In the genomic region with DNA sequence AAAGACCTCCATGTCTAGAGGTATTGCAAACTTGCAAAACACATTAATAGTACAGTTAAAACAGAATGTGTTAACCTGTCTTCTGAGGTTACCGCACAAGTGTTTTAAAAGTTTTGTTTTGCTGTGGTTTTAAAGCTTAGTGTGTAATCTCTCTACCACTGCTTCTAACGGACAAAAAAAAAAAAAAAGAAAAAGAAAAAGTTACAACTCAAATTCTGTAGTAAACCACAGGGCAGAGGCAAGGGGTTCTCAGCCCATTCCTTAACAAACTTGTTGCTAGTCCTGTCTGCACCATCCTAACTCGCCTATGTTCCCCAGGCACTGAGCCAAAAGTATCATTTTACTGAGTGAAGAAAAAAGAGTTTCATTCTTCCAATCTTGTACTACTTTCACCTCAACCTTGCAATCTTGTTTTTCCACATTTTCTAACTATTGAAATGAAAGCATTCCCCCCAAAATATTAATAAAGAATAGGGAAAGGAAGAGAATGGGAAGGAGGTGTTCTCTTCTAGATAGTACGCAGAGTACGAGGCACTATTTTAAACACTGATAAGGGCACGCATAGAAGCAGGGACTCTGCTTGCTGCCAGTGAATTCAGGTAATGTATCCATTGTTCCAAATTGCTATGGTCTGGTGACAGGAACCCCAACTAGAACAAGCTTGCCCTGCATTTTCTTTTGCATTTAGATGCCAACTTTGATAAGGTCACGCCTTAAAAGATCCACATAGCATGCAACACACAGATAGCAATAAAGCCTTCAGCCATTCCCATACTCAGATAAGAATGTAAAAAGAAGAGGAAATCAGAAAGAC, we compare ENCODE assay signal across 8 cellular contexts. TPM values are rescaled to one million over a fixed set of nuclear protein-coding genes. Genes with fewer than 3 reads are reported as not detected.
DNase-seq lines count a peak whose midpoint lies in the region; ATAC-seq, FAIRE-seq and TF ChIP-seq lines count a peak whose summit lies in the region.

No MANE protein-coding gene starts in this region.

- H3K36me3 ChIP-seq in keratinocyte (ENCODE audit: control insufficient read depth in 2 of 2, extremely low read depth in 1 of 2, insufficient read depth in 2 of 2, low read length in 2 of 2) = no peaks in the 10 kb centered on the region

- H3K4me1 Mint-ChIP-seq in activated naive CD8-positive, alpha-beta T cell treated with anti-CD3 and anti-CD28 coated beads, Interleukin-2, amount 50 U/mL, for 24 hours = peaks cover 60% of the 10 kb centered on the region

- H3K9ac ChIP-seq in keratinocyte (ENCODE audit: control insufficient read depth, extremely low read depth, insufficient read depth, low read length) = peak overlapping the region; percentile 54

- H3K4me3 ChIP-seq in AG04450 (ENCODE audit: low read depth, low read length) (no peak overlapping the region), keratinocyte (ENCODE audit: control insufficient read depth in 2 of 3, extremely low read depth in 1 of 3, insufficient read depth in 2 of 3, low read depth in 1 of 3, low read length in 3 of 3) (peak overlapping the region in 2 of 3 experiments; percentile 65)

- dilution Hi-C loops in keratinocyte (cut with MboI; ENCODE audit: extremely low pct_ligation_motif_present, low sequenced_read_pairs) = no loop called here

- H3K9me3 Mint-ChIP-seq in activated naive CD8-positive, alpha-beta T cell treated with anti-CD3 and anti-CD28 coated beads, Interleukin-2, amount 50 U/mL, for 24 hours = no peaks in the 10 kb centered on the region

- H3K27ac ChIP-seq in AG04450 (ENCODE audit: low read depth, low read length) (no peak overlapping the region), keratinocyte (ENCODE audit: control insufficient read depth, insufficient read depth, low read length) (peak overlapping the region; percentile 58)

- peak; percentile 13 for DNase-seq in AG04450 (ENCODE audit: low read depth, low spot score)
- DNase-seq in activated naive CD8-positive, alpha-beta T cell treated with anti-CD3 and anti-CD28 coated beads, Interleukin-2, amount 50 U/mL, for 24 hours = no peak
- no peak for DNase-seq in keratinocyte (ENCODE audit: low read depth, low spot score)
- no peak for DNase-seq in NCI-H524 treated with DMSO at 0.1 percent for 48 hours (lab: John Stamatoyannopoulos, UW)

- peak overlapping the region; percentile 92 for H3K4me2 ChIP-seq in keratinocyte (ENCODE audit: control insufficient read depth, extremely low read depth, insufficient read depth, low read depth, low read length)

- no peaks in the 10 kb centered on the region for H3K9me3 ChIP-seq in AG04450 (ENCODE audit: control insufficient read depth, insufficient read depth, low read length)
- no peaks in the 10 kb centered on the region for H3K9me3 ChIP-seq in keratinocyte (ENCODE audit: control insufficient read depth, low read depth, low read length)

- peak overlapping the region; percentile 29 for H3K27ac Mint-ChIP-seq in activated naive CD8-positive, alpha-beta T cell treated with anti-CD3 and anti-CD28 coated beads, Interleukin-2, amount 50 U/mL, for 24 hours

- peaks cover 2% of the 10 kb centered on the region for H3K79me2 ChIP-seq in keratinocyte (ENCODE audit: control insufficient read depth, insufficient read depth, low read length)

- H3K36me3 Mint-ChIP-seq in activated naive CD8-positive, alpha-beta T cell treated with anti-CD3 and anti-CD28 coated beads, Interleukin-2, amount 50 U/mL, for 24 hours (ENCODE audit: low read depth) = no peaks in the 10 kb centered on the region

- TF ChIP-seq CTCF in AG04450 (IDR thresholded peaks at IDR 0.05; ENCODE audit: low read depth, low read length) (no peak), keratinocyte (optimal IDR thresholded peaks at IDR 0.05 in 1 of 3, IDR thresholded peaks at IDR 0.05 in 1 of 3, conservative IDR thresholded peaks at IDR 0.05 in 1 of 3; ENCODE audit: extremely low read depth in 1 of 3, insufficient read depth in 2 of 3, low read length in 3 of 3) (no peak)

- no peaks in the 10 kb centered on the region for H3K9me1 ChIP-seq in keratinocyte (ENCODE audit: control insufficient read depth, extremely low read depth, insufficient read depth, low read length)

- H3K4me1 ChIP-seq in keratinocyte (ENCODE audit: control insufficient read depth, extremely low read depth, insufficient read depth, low read length) = peaks cover 23% of the 10 kb centered on the region

- H2AFZ ChIP-seq in keratinocyte (ENCODE audit: control insufficient read depth, low read length) = peak overlapping the region; percentile 78

- FAIRE-seq in keratinocyte (lab: Jason Lieb, UNC) = peak; percentile 72

- no peaks in the 10 kb centered on the region for H3K27me3 Mint-ChIP-seq in activated naive CD8-positive, alpha-beta T cell treated with anti-CD3 and anti-CD28 coated beads, Interleukin-2, amount 50 U/mL, for 24 hours

- H3K27me3 ChIP-seq in AG04450 (ENCODE audit: control insufficient read depth, insufficient read depth, low read length) (no peaks in the 10 kb centered on the region), keratinocyte (ENCODE audit: control insufficient read depth, extremely low read depth, insufficient read depth, low read length) (no peaks in the 10 kb centered on the region)

- no peaks in the 10 kb centered on the region for H4K20me1 ChIP-seq in keratinocyte (ENCODE audit: control insufficient read depth, extremely low read depth, insufficient read depth, low read length)

- peak overlapping the region; percentile 73 for H3K4me3 Mint-ChIP-seq in activated naive CD8-positive, alpha-beta T cell treated with anti-CD3 and anti-CD28 coated beads, Interleukin-2, amount 50 U/mL, for 24 hours

- ATAC-seq in HG02884 (IDR thresholded peaks at IDR 0.05; ENCODE audit: unreplicated experiment) = peak; percentile 37
- no peak for ATAC-seq in activated naive CD8-positive, alpha-beta T cell treated with anti-CD3 and anti-CD28 coated beads, Interleukin-2, amount 50 U/mL, for 24 hours
- no peak for ATAC-seq in HG03045 (IDR thresholded peaks at IDR 0.05; ENCODE audit: unreplicated experiment)
- ATAC-seq in HG02763 (IDR thresholded peaks at IDR 0.05; ENCODE audit: unreplicated experiment) = no peak
- ATAC-seq in GM18870 (IDR thresholded peaks at IDR 0.05; ENCODE audit: unreplicated experiment) = no peak

- CTCF ChIA-PET in AG04450 (lab: Charles Lee) = no interaction called here

- POLR2A ChIA-PET in AG04450 (lab: Yijun Ruan, JAX) = no interaction called here

RNA-seq across cellular contexts. Expression of a gene that starts 47.1 kb away (rescaled TPM):
- polyA plus RNA-seq in AG04450 (2011; rRNA removed) (5.6 and 7.1 TPM in 2 replicates), keratinocyte (7.1 to 12.3 TPM (median 8.2 TPM) in 3 replicates)
- 28.5 and 33.2 TPM in 2 replicates for polyA minus RNA-seq in AG04450 (2011; rRNA and poly(A)+ RNA removed)
- polyA plus RNA-seq in keratinocyte (2011; ENCODE audit: low read depth) = 1.3 TPM
- 2.3 and 5.5 TPM in 2 replicates for polyA plus RNA-seq in keratinocyte (2011; cell fraction: cytosol; rRNA removed)
- polyA plus RNA-seq in keratinocyte (2011; cell fraction: nucleus; rRNA removed) = 13.3 and 14.6 TPM in 2 replicates
- 3.6 and 4.3 TPM in 2 replicates for polyA plus RNA-seq in keratinocyte (2012; ENCODE audit: low replicate concordance)
- polyA minus RNA-seq in keratinocyte = 12.6 to 57.2 TPM (median 43.7 TPM) in 3 replicates
- 12.3 TPM for polyA minus RNA-seq in keratinocyte (2011; cell fraction: cytosol; rRNA and poly(A)+ RNA removed)
- 33.8 and 72.4 TPM in 2 replicates for polyA minus RNA-seq in keratinocyte (2011; cell fraction: nucleus; rRNA and poly(A)+ RNA removed)
